In genomic region chr1:113928950-113929749, GRCh38 we compare ENCODE assay signal across 8 cellular contexts. TPM values are rescaled to one million over a fixed set of nuclear protein-coding genes. Genes with fewer than 3 reads are reported as not detected.
DNase-seq lines count a peak whose midpoint lies in the region; TF ChIP-seq lines count a peak whose summit lies in the region.

HIPK1 (plus strand) TSS chr1:113929324.

- H3K9me3 ChIP-seq in SK-N-SH (no peaks in the 10 kb centered on the region), suprapubic skin (no peaks in the 10 kb centered on the region)

- 2% methylated on average over 13 of the region's 60 CpGs for WGBS in SK-N-SH (ENCODE audit: low lambda C conversion rate)
- 0% methylated on average over 11 of the region's 60 CpGs for WGBS in suprapubic skin

- peaks cover 54% of the 10 kb centered on the region for H3K4me1 Mint-ChIP-seq in HFFc6 (ENCODE audit: low read depth)

- no peaks in the 10 kb centered on the region for H3K27me3 ChIP-seq in GM06990 (replicated peaks; ENCODE audit: control insufficient read depth, insufficient read depth, low read length)
- H3K27me3 ChIP-seq in SK-N-SH (ENCODE audit: insufficient read depth) = no peaks in the 10 kb centered on the region
- H3K27me3 ChIP-seq in suprapubic skin = no peaks in the 10 kb centered on the region

- peak within 1 kb of the TSS; percentile 98 for H2AFZ ChIP-seq in SK-N-SH (ENCODE audit: low read depth)

- peaks cover 10% of the 10 kb centered on the region; the same call in 1 of the 2 replicates for H3K36me3 Mint-ChIP-seq in HFFc6 (ENCODE audit: low read depth)

- peaks cover 35% of the 10 kb centered on the region for H4K20me1 ChIP-seq in SK-N-SH (ENCODE audit: insufficient read depth)

- peak within 1 kb of the TSS; percentile 72 for H3K4me3 ChIP-seq in GM06990 (replicated peaks; ENCODE audit: low read depth, low read length)
- H3K4me3 ChIP-seq in NB4 (ENCODE audit: low read depth, low read length) = peak within 1 kb of the TSS; percentile 85
- H3K4me3 ChIP-seq in SK-N-SH (ENCODE audit: low read depth in 2 of 2, low read length in 1 of 2) = peak within 1 kb of the TSS; percentile 93 to 99
- H3K4me3 ChIP-seq in suprapubic skin = peak within 1 kb of the TSS; percentile 96

- H3K36me3 ChIP-seq in GM06990 (ENCODE audit: control insufficient read depth, insufficient read depth, low read length) (no peaks in the 10 kb centered on the region), SK-N-SH (replicated peaks in 1 of 2; ENCODE audit: control insufficient read depth in 1 of 2, insufficient read depth in 2 of 2, low read length in 1 of 2) (no peaks in the 10 kb centered on the region), suprapubic skin (no peaks in the 10 kb centered on the region)

- peak within 1 kb of the TSS; percentile 95 for H3K4me2 ChIP-seq in SK-N-SH

- TF ChIP-seq EP300 in SK-N-SH (IDR thresholded peaks at IDR 0.05; ENCODE audit: borderline replicate concordance in 1 of 2, low read depth in 1 of 2, low read length in 1 of 2) (peak; percentile 41 to 45; a peak in 1 of 4 replicates), suprapubic skin (IDR thresholded peaks at IDR 0.05) (no peak)

- peaks cover 48% of the 10 kb centered on the region for H3K79me2 ChIP-seq in SK-N-SH (ENCODE audit: insufficient read depth)

- H3K9ac ChIP-seq in SK-N-SH = peak within 1 kb of the TSS; percentile 98

- H3K4me3 Mint-ChIP-seq in HFFc6 = peak within 1 kb of the TSS; percentile 99

- TF ChIP-seq POLR2A in NB4 (IDR thresholded peaks at IDR 0.05; ENCODE audit: extremely low read depth, insufficient read length) = peak; percentile 64
- TF ChIP-seq POLR2A in suprapubic skin (IDR thresholded peaks at IDR 0.05) = peak; percentile 15 to 60

- H3K27me3 Mint-ChIP-seq in HFFc6 (ENCODE audit: insufficient read depth) = peaks cover 17% of the 10 kb centered on the region

- POLR2A ChIA-PET in SK-N-SH (lab: Yijun Ruan, JAX) = interaction anchor here (0.8 to 2.9 kb wide), 3 partner anchors 24 to 170 kb away, joined by 3 to 21 read pairs (median 4); partner anchors contain the start of genes AP4B1, DCLRE1B, PHTF1 and RSBN1

- H3K27ac Mint-ChIP-seq in HFFc6 = peak within 1 kb of the TSS; percentile 100

- no peaks in the 10 kb centered on the region for H3K9me2 ChIP-seq in SK-N-SH

- H3K9me3 Mint-ChIP-seq in HFFc6 = no peaks in the 10 kb centered on the region

- CTCF ChIA-PET in SK-N-SH (lab: Yijun Ruan, JAX) = interaction anchor here (0.7 to 3.2 kb wide), 9 partner anchors 10 to 354 kb away, joined by 3 to 19 read pairs (median 4); partner anchors contain the start of genes AP4B1, DCLRE1B and RSBN1

- TF ChIP-seq CTCF in GM06990 (IDR thresholded peaks at IDR 0.05; ENCODE audit: insufficient read depth, low read length, poor library complexity, severe bottlenecking) (no peak), HFFc6 (IDR thresholded peaks at IDR 0.05) (no peak), NB4 (IDR thresholded peaks at IDR 0.05; ENCODE audit: low read depth, low read length) (no peak), SK-N-SH (IDR thresholded peaks at IDR 0.05) (no peak), suprapubic skin (IDR thresholded peaks at IDR 0.05) (no peak)

- peak; percentile 94 for DNase-seq in GM06990 (ENCODE audit: extremely low read depth, insufficient read length)
- peak; percentile 84 for DNase-seq in HFFc6
- peak; percentile 94 for DNase-seq in NB4 (ENCODE audit: low read depth)
- DNase-seq in SK-N-SH = peak; percentile 95
- DNase-seq in activated naive CD4-positive, alpha-beta T cell treated with anti-CD3 and anti-CD28 coated beads, Interleukin-2, amount 50 U/mL, for 16 hours = peak; percentile 95
- peak; percentile 92 for DNase-seq in germinal center (ENCODE audit: low spot score)
- DNase-seq in occipital lobe (lab: John Stamatoyannopoulos, UW) = peak; percentile 92
- DNase-seq in suprapubic skin (ENCODE audit: low spot score in 2 of 2) = peak; percentile 95

- peaks cover 8 to 22% of the 10 kb centered on the region in 2 experiments for H3K4me1 ChIP-seq in SK-N-SH (ENCODE audit: control insufficient read depth in 1 of 2, insufficient read depth in 2 of 2, low read depth in 1 of 2, low read length in 1 of 2)
- H3K4me1 ChIP-seq in suprapubic skin = peaks cover 46% of the 10 kb centered on the region

- H3K27ac ChIP-seq in SK-N-SH (ENCODE audit: low read depth in 2 of 2, low read length in 1 of 2) (peak within 1 kb of the TSS; percentile 86 to 89), suprapubic skin (peak within 1 kb of the TSS; percentile 96)

- no peaks in the 10 kb centered on the region for H3F3A ChIP-seq in SK-N-SH (replicated peaks; ENCODE audit: insufficient read depth)

- TF ChIP-seq RAD21 in SK-N-SH (IDR thresholded peaks at IDR 0.05; ENCODE audit: low read length) = no peak; the same call in 1 of the 2 replicates

TF ChIP-seq in SK-N-SH, 30 proteins besides CTCF, POLR2A, EP300 and RAD21 (continues in another document):
- TF ChIP-seq NFIC (IDR thresholded peaks at IDR 0.05; ENCODE audit: borderline replicate concordance) (no peak), RFX5 (IDR thresholded peaks at IDR 0.05; ENCODE audit: low read length) (peak; percentile 61; the same call in 1 of the 2 replicates), TEAD4 (IDR thresholded peaks at IDR 0.05; ENCODE audit: borderline replicate concordance, insufficient read depth) (no peak), NRF1 (IDR thresholded peaks at IDR 0.05; ENCODE audit: low read depth, low read length) (no peak), IRF3 (IDR thresholded peaks at IDR 0.05; ENCODE audit: low read depth, low read length) (no peak), REST (IDR thresholded peaks at IDR 0.05; ENCODE audit: low read depth, low read length) (no peak), GABPA (IDR thresholded peaks at IDR 0.05; ENCODE audit: low read depth) (peak; percentile 83), FOXM1 (IDR thresholded peaks at IDR 0.05; ENCODE audit: low read depth) (no peak), TAF1 (IDR thresholded peaks at IDR 0.05; ENCODE audit: borderline replicate concordance, low read depth, low read length) (peak; percentile 67), MEF2A (IDR thresholded peaks at IDR 0.05; ENCODE audit: borderline replicate concordance, low read depth) (no peak), MXI1 (IDR thresholded peaks at IDR 0.05; ENCODE audit: low read depth, low read length) (peak; percentile 86), POLR2AphosphoS5 (IDR thresholded peaks at IDR 0.05; ENCODE audit: low read depth, low read length) (peak; percentile 78; the same call in 1 of the 2 replicates), ELF1 (IDR thresholded peaks at IDR 0.05) (peak; percentile 100), FOXJ3 (CRISPR knock-in tag; IDR thresholded peaks at IDR 0.05) (peak; percentile 69)
- TF ChIP-seq, protein P1, sequence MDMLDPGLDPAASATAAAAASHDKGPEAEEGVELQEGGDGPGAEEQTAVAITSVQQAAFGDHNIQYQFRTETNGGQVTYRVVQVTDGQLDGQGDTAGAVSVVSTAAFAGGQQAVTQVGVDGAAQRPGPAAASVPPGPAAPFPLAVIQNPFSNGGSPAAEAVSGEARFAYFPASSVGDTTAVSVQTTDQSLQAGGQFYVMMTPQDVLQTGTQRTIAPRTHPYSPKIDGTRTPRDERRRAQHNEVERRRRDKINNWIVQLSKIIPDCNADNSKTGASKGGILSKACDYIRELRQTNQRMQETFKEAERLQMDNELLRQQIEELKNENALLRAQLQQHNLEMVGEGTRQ (IDR thresholded peaks at IDR 0.05; ENCODE audit: borderline replicate concordance, low read depth, low read length) = no peak
- TF ChIP-seq, protein P2, sequence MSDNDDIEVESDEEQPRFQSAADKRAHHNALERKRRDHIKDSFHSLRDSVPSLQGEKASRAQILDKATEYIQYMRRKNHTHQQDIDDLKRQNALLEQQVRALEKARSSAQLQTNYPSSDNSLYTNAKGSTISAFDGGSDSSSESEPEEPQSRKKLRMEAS (IDR thresholded peaks at IDR 0.05; ENCODE audit: low read depth) = peak; percentile 80

RNA-seq across cellular contexts. Expression of gene HIPK1, which starts in this region (rescaled TPM):
- 10 to 100 TPM; 34.6 to 49.1 (median 38.7) TPM for total RNA-seq in HFFc6 (2021; fragmentation: NEBNext Ultra II Directional; extraction: Animal tissue kit (Norgen Biotek cat#: 25700))
- polyA plus RNA-seq in SK-N-SH (2012; rRNA removed) = 7.1 and 10.1 TPM in 2 replicates
- 7.2 and 8.1 TPM in 2 replicates for polyA plus RNA-seq in SK-N-SH (2012; cell fraction: cytosol; rRNA removed)
- 10.4 and 18.9 TPM in 2 replicates for polyA plus RNA-seq in SK-N-SH (2012; cell fraction: nucleus; rRNA removed)
- 45.2 TPM for total RNA-seq in occipital lobe
- 10 to 100 TPM; 59.4 to 81.8 (median 69.7) TPM for total RNA-seq in suprapubic skin

Comparison
In these comparisons a context has a peak if more than half of its experiments do, and no peak if none do; other contexts are left out.
1. Peak in every context shown above with its lines: DNase-seq, H3K4me3 ChIP-seq and H3K27ac ChIP-seq.